ENCODE assay signal across 1 cellular context in genomic region chr10:86423739-86424138, GRCh38.
TF ChIP-seq lines count a peak whose summit lies in the region.

No MANE protein-coding gene starts in this region.

TF ChIP-seq in H1, 55 proteins besides CTCF, POLR2A, EP300 and RAD21:
- TF ChIP-seq SP1 (IDR thresholded peaks at IDR 0.05; ENCODE audit: low read depth, low read length) (peak; percentile 67; the same call in 1 of the 2 replicates), CHD7 (IDR thresholded peaks at IDR 0.05; ENCODE audit: insufficient replicate concordance, low read length) (peak; percentile 37), CEBPB (IDR thresholded peaks at IDR 0.05; ENCODE audit: low read depth, low read length) (peak; percentile 87), SAP30 (IDR thresholded peaks at IDR 0.05; ENCODE audit: insufficient read depth, insufficient replicate concordance, low read length) (no peak), NANOG (IDR thresholded peaks at IDR 0.05; ENCODE audit: insufficient read depth, low read depth, low read length, poor library complexity, severe bottlenecking) (peak; percentile 88), SP2 (IDR thresholded peaks at IDR 0.05; ENCODE audit: low read length) (no peak), SIN3A (conservative IDR thresholded peaks at IDR 0.05 in 1 of 2, IDR thresholded peaks at IDR 0.05 in 1 of 2; ENCODE audit: low read depth in 1 of 2, low read length in 2 of 2) (no peak)
